Comparison of ENCODE assay signal across 29 cellular contexts in the genomic region with DNA sequence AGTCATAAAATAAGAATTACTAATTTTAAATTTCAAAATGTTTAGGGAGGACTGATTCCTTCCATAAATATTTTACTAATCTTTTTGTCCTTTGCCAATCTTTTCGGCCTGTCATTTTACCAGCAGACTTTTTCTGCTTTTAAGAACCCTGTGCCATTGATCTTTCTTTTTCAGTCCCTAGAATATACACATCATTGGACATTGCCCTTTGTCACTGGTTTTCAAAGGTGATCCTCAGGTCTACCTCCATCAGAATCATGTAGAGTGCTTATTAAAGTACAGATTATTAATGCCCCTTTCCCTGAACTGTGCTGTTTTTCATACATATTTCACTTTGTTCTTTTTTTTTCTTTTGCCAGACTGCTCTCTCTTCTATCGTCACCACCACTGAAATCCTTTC.
"Had no signal": no experiment of that assay in that cellular context is flagged by ENCODE, and none has a peak within 500 bp of the region (broad histone marks: within the 10 kb centered on the region; RNA-seq: fewer than 3 reads in every experiment).

No MANE protein-coding gene starts in this region.

- H3K4me3 Mint-ChIP-seq: activated CD4-positive, alpha-beta T cell treated with anti-CD3 and anti-CD28 coated beads, Interleukin-2, amount 10 ng/mL, durations not matched to agents 24 days and 14 days; activated CD8-positive, alpha-beta T cell treated with anti-CD3 and anti-CD28 coated beads, Interleukin-2, amount 10 ng/mL, durations not matched to agents 7 days and 5 days; activated T-cell treated with anti-CD3 and anti-CD28 coated beads, Interleukin-2, amount 50 U/mL, for 4 hours; activated T-helper 1 cell treated with anti-CD3 and anti-CD28 coated beads, Interleukin-12 subunit alpha, Interleukin-12 subunit beta, Interleukin-2, Interleukin-4 antibody, amounts not matched to agents 30 ng/mL and 10 ng/mL and 1 ng/mL, durations not matched to agents 14 hours and 24 hours and 36 hours; T-helper 2 cell treated with Interferon-gamma antibody and Interleukin-4, amounts not matched to agents 5 μg/mL and 100 μg/mL, for 36 hours had no signal

- DNase-seq: activated CD4-positive, alpha-beta T cell treated with anti-CD3 and anti-CD28 coated beads, Interleukin-2, amount 10 ng/mL, durations not matched to agents 24 days and 14 days; activated CD4-positive, alpha-beta T cell treated with anti-CD3 and anti-CD28 coated beads, Interleukin-2, amount 50 U/mL, for 4 hours; activated CD8-positive, alpha-beta T cell treated with anti-CD3 and anti-CD28 coated beads, Interleukin-2, amount 10 ng/mL, durations not matched to agents 7 days and 5 days; activated effector memory CD4-positive, alpha-beta T cell treated with Interleukin-2 at 50 U/mL for 16 hours; activated naive CD4-positive, alpha-beta T cell treated with anti-CD3 and anti-CD28 coated beads, Interleukin-2, amount 50 U/mL, for 16 hours; activated T-cell treated with anti-CD3 and anti-CD28 coated beads, Interleukin-2, amount 50 U/mL, for 4 hours; adrenal gland; body of pancreas; MM.1S; MV-4-11; NCI-H1092; NCI-H1436 treated with DMSO at 0.1 percent for 48 hours; NCI-H1694 treated with DMSO at 0.1 percent for 48 hours; NCI-H2029; NCI-H345; NCI-H524 treated with DMSO at 0.1 percent for 48 hours; NCI-H748 treated with DMSO at 0.1 percent for 48 hours; NK-92 treated with Interleukin-12 subunit alpha and Interleukin-12 subunit beta, amount 100 ng/mL, for 24 hours; PC-3; SHP77; SJCRH30 had no signal

- H3K4me1 ChIP-seq: breast epithelium, SJCRH30 had no signal

- H3K9me3 ChIP-seq: adrenal gland, body of pancreas, breast epithelium had no signal

- H3K9ac ChIP-seq: KMS-11 had no signal

- H3K36me3 ChIP-seq: adrenal gland, breast epithelium had no signal

- H3K27ac ChIP-seq: adrenal gland, body of pancreas, breast epithelium, KMS-11, SJCRH30, SK-N-MC had no signal

- FAIRE-seq: astrocyte, RCC 7860, TTC549 had no signal

- H3K27ac Mint-ChIP-seq: activated CD4-positive, alpha-beta T cell treated with anti-CD3 and anti-CD28 coated beads, Interleukin-2, amount 10 ng/mL, durations not matched to agents 24 days and 14 days; activated CD8-positive, alpha-beta T cell treated with anti-CD3 and anti-CD28 coated beads, Interleukin-2, amount 10 ng/mL, durations not matched to agents 7 days and 5 days; activated T-helper 1 cell treated with anti-CD3 and anti-CD28 coated beads, Interleukin-12 subunit alpha, Interleukin-12 subunit beta, Interleukin-2, Interleukin-4 antibody, amounts not matched to agents 30 ng/mL and 10 ng/mL and 1 ng/mL, durations not matched to agents 14 hours and 24 hours and 36 hours; T-helper 2 cell treated with Interferon-gamma antibody and Interleukin-4, amounts not matched to agents 5 μg/mL and 100 μg/mL, for 36 hours had no signal

- H3K4me2 ChIP-seq: KMS-11 had no signal

- H3K27me3 Mint-ChIP-seq: activated CD4-positive, alpha-beta T cell treated with anti-CD3 and anti-CD28 coated beads, Interleukin-2, amount 10 ng/mL, durations not matched to agents 24 days and 14 days had no signal

- H3K4me3 ChIP-seq: adrenal gland, body of pancreas, breast epithelium, SJCRH30, SK-N-MC had no signal

- H3K27me3 ChIP-seq: adrenal gland, body of pancreas, breast epithelium, SJCRH30 had no signal

- ATAC-seq: activated CD8-positive, alpha-beta T cell treated with anti-CD3 and anti-CD28 coated beads, Interleukin-2, amount 10 ng/mL, durations not matched to agents 7 days and 5 days; activated T-cell treated with anti-CD3 and anti-CD28 coated beads, Interleukin-2, amount 50 U/mL, for 4 hours; body of pancreas; PC-3 had no signal

- H3K9me3 Mint-ChIP-seq: activated CD4-positive, alpha-beta T cell treated with anti-CD3 and anti-CD28 coated beads, Interleukin-2, amount 10 ng/mL, durations not matched to agents 24 days and 14 days; activated T-cell treated with anti-CD3 and anti-CD28 coated beads, Interleukin-2, amount 50 U/mL, for 4 hours; activated T-helper 1 cell treated with anti-CD3 and anti-CD28 coated beads, Interleukin-12 subunit alpha, Interleukin-12 subunit beta, Interleukin-2, Interleukin-4 antibody, amounts not matched to agents 30 ng/mL and 10 ng/mL and 1 ng/mL, durations not matched to agents 14 hours and 24 hours and 36 hours; T-helper 2 cell treated with Interferon-gamma antibody and Interleukin-4, amounts not matched to agents 5 μg/mL and 100 μg/mL, for 36 hours had no signal
